Comparison of ENCODE assay signal across 11 cellular contexts in the genomic region with DNA sequence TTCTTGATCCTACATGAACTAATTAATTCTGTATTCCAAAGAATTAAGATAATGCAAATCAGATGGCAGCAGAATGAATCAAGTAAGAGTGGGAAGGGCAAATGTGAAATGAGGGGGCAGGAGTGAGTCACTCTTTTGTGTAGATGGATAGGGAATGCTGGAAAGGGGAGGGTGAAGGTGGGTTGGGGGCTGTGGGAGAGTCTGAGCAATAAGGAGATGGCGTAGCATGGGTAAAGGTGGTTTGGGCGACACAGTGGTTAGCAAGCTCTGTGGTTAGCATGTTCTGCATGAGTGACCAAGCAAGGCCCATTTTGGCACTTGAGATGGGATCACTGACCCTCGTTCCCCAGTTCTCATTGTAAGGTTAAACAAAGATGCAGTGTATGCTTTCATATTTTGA. TPM values are rescaled to one million over a fixed set of nuclear protein-coding genes. Genes with fewer than 3 reads are reported as not detected.
DNase-seq lines count a peak whose midpoint lies in the region; ATAC-seq and TF ChIP-seq lines count a peak whose summit lies in the region.
"Had no signal": no experiment of that assay in that cellular context is flagged by ENCODE, and none has a peak within 500 bp of the region (broad histone marks: within the 10 kb centered on the region; RNA-seq: fewer than 3 reads in every experiment).

No MANE protein-coding gene starts in this region.

- no peaks in the 10 kb centered on the region for H3K36me3 ChIP-seq in lower lobe of right lung
- H3K36me3 ChIP-seq: SJCRH30, thoracic aorta had no signal

- no peak overlapping the region for H3K27ac ChIP-seq in lower lobe of right lung
- H3K27ac ChIP-seq: SJCRH30, thoracic aorta had no signal

- H3K4me3 ChIP-seq in fibroblast of mammary gland (ENCODE audit: control insufficient read depth, low read depth, low read length): no peak overlapping the region
- H3K4me3 ChIP-seq in lower lobe of right lung: no peak overlapping the region
- H3K4me3 ChIP-seq: SJCRH30, thoracic aorta had no signal

- intact Hi-C loops in lower lobe of right lung (cut with DNase I): no loop called here

- TF ChIP-seq CTCF in fibroblast of mammary gland (conservative IDR thresholded peaks at IDR 0.05; ENCODE audit: control insufficient read depth, insufficient read depth, low read depth, low read length): no peak
- no peak for TF ChIP-seq CTCF in lower lobe of right lung (IDR thresholded peaks at IDR 0.05)

- DNase-seq in fibroblast of mammary gland (ENCODE audit: low read depth): peak; percentile 92
- no peak for DNase-seq in C1 segment of cervical spinal cord (lab: John Stamatoyannopoulos, UW)
- no peak for DNase-seq in activated naive CD4-positive, alpha-beta T cell treated with anti-CD3 and anti-CD28 coated beads, Interleukin-2, amount 50 U/mL, for 16 hours
- DNase-seq in lower lobe of right lung: no peak
- no peak for DNase-seq in DMS114 treated with DMSO at 0.1 percent for 48 hours (lab: John Stamatoyannopoulos, UW; ENCODE audit: unreplicated experiment)
- DNase-seq: activated T-cell treated with anti-CD3 and anti-CD28 coated beads for 4 hours, SJCRH30 had no signal

- ATAC-seq in GM18498 (IDR thresholded peaks at IDR 0.05; ENCODE audit: unreplicated experiment) (peak; percentile 80), GM21367 (IDR thresholded peaks at IDR 0.05; ENCODE audit: unreplicated experiment) (peak; percentile 86), HG03108 (IDR thresholded peaks at IDR 0.05; ENCODE audit: unreplicated experiment) (peak; percentile 76), lower lobe of right lung (no peak)

- peaks cover 39% of the 10 kb centered on the region for H3K4me1 ChIP-seq in lower lobe of right lung
- H3K4me1 ChIP-seq: SJCRH30 had no signal

- no peaks in the 10 kb centered on the region for H3K27me3 ChIP-seq in lower lobe of right lung (ENCODE audit: low read depth)
- H3K27me3 ChIP-seq: SJCRH30 had no signal

- no peaks in the 10 kb centered on the region for H3K9me3 ChIP-seq in lower lobe of right lung
- H3K9me3 ChIP-seq: SJCRH30, thoracic aorta had no signal

RNA-seq across cellular contexts. Expression of gene GPD2, which starts 20.4 kb away (rescaled TPM):
- total RNA-seq in lower lobe of right lung: 50.4 TPM

Comparison
In these comparisons a context has a peak if more than half of its experiments do, and no peak if none do; other contexts are left out.
1. ATAC-seq: peak in GM18498 (single experiment), GM21367 (single experiment) and HG03108 (single experiment); none in lower lobe of right lung (0 of 2).